ENCODE assay signal across 8 cellular contexts in genomic region chr17:2214047-2214717, GRCh38.
DNase-seq lines count a peak whose midpoint lies in the region; ATAC-seq lines count a peak whose summit lies in the region.

No MANE protein-coding gene starts in this region.

- H3K4me2 ChIP-seq in skeletal muscle satellite cell (ENCODE audit: low read length): peak overlapping the region; percentile 76

- H3K27me3 ChIP-seq in ACC112 (ENCODE audit: insufficient read depth, low read length) (no peaks in the 10 kb centered on the region), HUES64 (ENCODE audit: insufficient read depth, low read length) (no peaks in the 10 kb centered on the region), skeletal muscle satellite cell (ENCODE audit: control insufficient read depth, insufficient read depth, low read length) (no peaks in the 10 kb centered on the region)

- ATAC-seq in HG03342 (IDR thresholded peaks at IDR 0.05; ENCODE audit: unreplicated experiment): no peak
- no peak for ATAC-seq in GM18517 (IDR thresholded peaks at IDR 0.05; ENCODE audit: unreplicated experiment)
- no peak for ATAC-seq in GM19351 (IDR thresholded peaks at IDR 0.05; ENCODE audit: unreplicated experiment)

- H3K9ac ChIP-seq in HUES64 (ENCODE audit: low read depth, low read length) (peak overlapping the region; percentile 32; the same call in 1 of the 2 replicates), skeletal muscle satellite cell (ENCODE audit: low read depth, low read length) (peak overlapping the region; percentile 72)

- H3K9me3 ChIP-seq in HUES64 (ENCODE audit: insufficient read depth, low read depth, low read length) (no peaks in the 10 kb centered on the region), skeletal muscle satellite cell (replicated peaks; ENCODE audit: low read length) (no peaks in the 10 kb centered on the region)

- H3K27ac ChIP-seq in ACC112 (ENCODE audit: low read depth, low read length): peak overlapping the region; percentile 97
- peak overlapping the region; percentile 28; the same call in 1 of the 2 replicates for H3K27ac ChIP-seq in HUES64 (ENCODE audit: low read depth, low read length)

- H3K36me3 ChIP-seq in ACC112 (ENCODE audit: insufficient read depth, low read length): no peaks in the 10 kb centered on the region
- H3K36me3 ChIP-seq in HUES64 (ENCODE audit: insufficient read depth, low read length): no peaks in the 10 kb centered on the region
- no peaks in the 10 kb centered on the region for H3K36me3 ChIP-seq in skeletal muscle satellite cell (ENCODE audit: insufficient read depth, low read length)

- H3K79me2 ChIP-seq in ACC112 (ENCODE audit: control insufficient read depth, insufficient read depth, low read length, unreplicated experiment): peaks cover 3% of the 10 kb centered on the region

- H2AFZ ChIP-seq in ACC112 (ENCODE audit: low read length, unreplicated experiment): peak overlapping the region; percentile 50

- peak overlapping the region; percentile 63 for H3K4me3 ChIP-seq in ACC112 (ENCODE audit: low read depth, low read length)
- H3K4me3 ChIP-seq in HUES64 (ENCODE audit: low read length): no peak overlapping the region
- peak overlapping the region; percentile 55 for H3K4me3 ChIP-seq in skeletal muscle satellite cell (ENCODE audit: low read length)

- peak; percentile 89 for DNase-seq in astrocyte of the hippocampus (ENCODE audit: low read depth, low spot score)
- DNase-seq in inferior parietal cortex (ENCODE audit: extremely low spot score): peak; percentile 71

- 54% methylated on average over 14 of the region's 14 CpGs for WGBS in HUES64

- peaks cover 52% of the 10 kb centered on the region for H3K4me1 ChIP-seq in ACC112 (ENCODE audit: control insufficient read depth, insufficient read depth, low read length, unreplicated experiment)
- H3K4me1 ChIP-seq in HUES64 (ENCODE audit: insufficient read depth, low read length): peaks cover 40% of the 10 kb centered on the region
- H3K4me1 ChIP-seq in skeletal muscle satellite cell (ENCODE audit: control insufficient read depth, insufficient read depth, low read length): peaks cover 50% of the 10 kb centered on the region
